ENCODE assay signal across 9 cellular contexts in genomic region chr17:80859004-80859941, GRCh38.
DNase-seq lines count a peak whose midpoint lies in the region; ATAC-seq, FAIRE-seq and TF ChIP-seq lines count a peak whose summit lies in the region.
"Had no signal": no experiment of that assay in that cellular context is flagged by ENCODE, and none has a peak within 500 bp of the region (broad histone marks: within the 10 kb centered on the region; RNA-seq: fewer than 3 reads in every experiment).

No MANE protein-coding gene starts in this region.

- TF ChIP-seq CTCF in D721Med (IDR thresholded peaks at IDR 0.05; ENCODE audit: insufficient read depth, missing control alignments) (peak; percentile 22), dorsolateral prefrontal cortex (IDR thresholded peaks at IDR 0.05 in 54 of 56, conservative IDR thresholded peaks at IDR 0.05 in 2 of 56; ENCODE audit: low read depth in 1 of 56, partially characterized antibody in 56 of 56) (peak in 31 of 56 donors; percentile 8 to 56 (median 26)), suprapubic skin (IDR thresholded peaks at IDR 0.05) (no peak)

- H3K9me3 ChIP-seq in suprapubic skin = no peaks in the 10 kb centered on the region

- FAIRE-seq in D721Med (lab: Jason Lieb, UNC) = no peak

- intact Hi-C loops in dorsolateral prefrontal cortex (cut with DNase I) = loop anchor here in 1 of 2 donors (2.0 kb wide), 1 partner anchor 26 kb away; no protein-coding TSS in a partner anchor

- peaks cover 7% of the 10 kb centered on the region for H3K36me3 ChIP-seq in suprapubic skin

- H3K27me3 ChIP-seq in dorsolateral prefrontal cortex (no peaks in the 10 kb centered on the region), suprapubic skin (no peaks in the 10 kb centered on the region)

- WGBS in suprapubic skin = 51% methylated on average over 35 of the region's 40 CpGs

- ATAC-seq in GM18505 (IDR thresholded peaks at IDR 0.05; ENCODE audit: unreplicated experiment) = no peak
- ATAC-seq: HCT116 had no signal

- peaks cover 28% of the 10 kb centered on the region for H3K4me1 ChIP-seq in suprapubic skin

- no peak for DNase-seq in D721Med (ENCODE audit: insufficient read length, low spot score)
- DNase-seq in NCI-H345 treated with DMSO at 0.1 percent for 48 hours (lab: John Stamatoyannopoulos, UW; ENCODE audit: unreplicated experiment) = peak; percentile 23
- peak; percentile 62 to 82 (median 75) for DNase-seq in dorsolateral prefrontal cortex
- peak; percentile 82 for DNase-seq in myocyte (ENCODE audit: low read depth)
- no peak for DNase-seq in GM19238 (ENCODE audit: insufficient read length, low spot score)
- DNase-seq in NAMALWA (ENCODE audit: low spot score) = no peak
- DNase-seq in suprapubic skin (ENCODE audit: low spot score in 2 of 2) = no peak

- H3K4me3 ChIP-seq in dorsolateral prefrontal cortex (peak overlapping the region in 11 of 59 donors; percentile 5 to 38 (median 15)), suprapubic skin (no peak overlapping the region)

- TF ChIP-seq POLR2A in GM18505 (IDR thresholded peaks at IDR 0.05; ENCODE audit: borderline replicate concordance, extremely low read depth, insufficient read depth, insufficient read length) (no peak), suprapubic skin (IDR thresholded peaks at IDR 0.05) (no peak)

- no peak for TF ChIP-seq EP300 in suprapubic skin (IDR thresholded peaks at IDR 0.05)

- H3K27ac ChIP-seq in dorsolateral prefrontal cortex (peak overlapping the region in 50 of 59 donors; percentile 8 to 86 (median 57)), suprapubic skin (no peak overlapping the region)

Comparison
In these comparisons a context has a peak if more than half of its experiments do, and no peak if none do; other contexts are left out.
1. DNase-seq: peak in NCI-H345 treated with DMSO at 0.1 percent for 48 hours (single experiment), dorsolateral prefrontal cortex (10 of 10) and myocyte (single experiment); none in D721Med (single experiment), GM19238 (single experiment), NAMALWA (single experiment) and suprapubic skin (0 of 2).
2. CTCF ChIP-seq: peak in D721Med (single experiment) and dorsolateral prefrontal cortex (31 of 56); none in suprapubic skin (0 of 2).